In genomic region chr3:154182322-154182922, GRCh38 we compare ENCODE assay signal across 22 cellular contexts.
DNase-seq lines count a peak whose midpoint lies in the region; ATAC-seq and TF ChIP-seq lines count a peak whose summit lies in the region.
"Had no signal": no experiment of that assay in that cellular context is flagged by ENCODE, and none has a peak within 500 bp of the region (broad histone marks: within the 10 kb centered on the region; RNA-seq: fewer than 3 reads in every experiment).

No MANE protein-coding gene starts in this region.

- DNase-seq in NCI-H2171 treated with DMSO at 0.1 percent for 48 hours (lab: John Stamatoyannopoulos, UW), result peak; percentile 80
- no peak for DNase-seq in coronary artery (ENCODE audit: low spot score)
- DNase-seq in MV-4-11 (lab: John Stamatoyannopoulos, UW), result no peak
- no peak for DNase-seq in DMS153 treated with DMSO at 0.1 percent for 48 hours (lab: John Stamatoyannopoulos, UW; ENCODE audit: unreplicated experiment)
- DNase-seq: activated CD4-positive, alpha-beta T cell treated with anti-CD3 and anti-CD28 coated beads for 1 hour; activated naive CD4-positive, alpha-beta T cell treated with anti-CD3 and anti-CD28 coated beads for 36 hours; activated T-cell treated with anti-CD3 and anti-CD28 coated beads, Interleukin-2, amount 50 U/mL, for 48 hours; amygdala; DMS153; GDM1; H9; heart left ventricle; KBM-7; naive thymus-derived CD4-positive, alpha-beta T cell; NCI-H1930; occipital lobe; retina; Right ventricle myocardium superior; stimulated activated CD4-positive, alpha-beta T cell treated with anti-CD3 and anti-CD28 coated beads, Interleukin-4, amount 100 ng/mL, for 4 hours had no signal

- no peak overlapping the region for H3K27ac ChIP-seq in HEK293 (ENCODE audit: extremely low read depth, low read depth, low read length)
- peak overlapping the region; percentile 71 to 80 for H3K27ac ChIP-seq in coronary artery
- peak overlapping the region; percentile 81 for H3K27ac ChIP-seq in stomach smooth muscle (ENCODE audit: low read length)

- H3K4me3 ChIP-seq in HEK293 (ENCODE audit: low read depth, low read length) (no peak overlapping the region), coronary artery (no peak overlapping the region), stomach smooth muscle (ENCODE audit: low read length in 2 of 2) (no peak overlapping the region)
- H3K4me3 ChIP-seq: heart left ventricle had no signal

- no peak overlapping the region for H3K9ac ChIP-seq in stomach smooth muscle (ENCODE audit: low read length in 2 of 2)

- no peak for TF ChIP-seq CTCF in HEK293 (tag by site-specific recombination; IDR thresholded peaks at IDR 0.05)
- TF ChIP-seq CTCF in coronary artery (IDR thresholded peaks at IDR 0.05), result no peak

- POLR2A ChIA-PET in HEK293 (lab: Yijun Ruan, JAX), result no interaction called here

- H3K9me3 ChIP-seq in HEK293 (ENCODE audit: control insufficient read depth, insufficient read depth, low read depth, low read length) (no peaks in the 10 kb centered on the region), stomach smooth muscle (ENCODE audit: control insufficient read depth in 2 of 2, low read length in 2 of 2) (no peaks in the 10 kb centered on the region)

- CTCF ChIA-PET in HEK293 (lab: Yijun Ruan, JAX), result interaction anchor here (0.7 kb wide), 1 partner anchor 1873 kb away, joined by 3 read pairs; no protein-coding TSS in a partner anchor

- ATAC-seq in HG03432 (IDR thresholded peaks at IDR 0.05; ENCODE audit: unreplicated experiment), result no peak
- ATAC-seq: heart left ventricle; naive thymus-derived CD4-positive, alpha-beta T cell had no signal

- H3K4me1 ChIP-seq in HEK293 (ENCODE audit: control insufficient read depth, insufficient read depth, low read length) (no peaks in the 10 kb centered on the region), stomach smooth muscle (ENCODE audit: control insufficient read depth, insufficient read depth, low read length) (peaks cover 20% of the 10 kb centered on the region)

- H3K36me3 ChIP-seq in HEK293 (ENCODE audit: control insufficient read depth in 2 of 2, insufficient read depth in 1 of 2, low read length in 2 of 2) (no peaks in the 10 kb centered on the region), stomach smooth muscle (ENCODE audit: control insufficient read depth in 2 of 2, insufficient read depth in 2 of 2, low read length in 2 of 2) (no peaks in the 10 kb centered on the region)
- H3K36me3 ChIP-seq: heart left ventricle had no signal

- no peaks in the 10 kb centered on the region for H3K27me3 ChIP-seq in stomach smooth muscle (ENCODE audit: control insufficient read depth in 1 of 2, insufficient read depth in 2 of 2, low read length in 2 of 2)
- H3K27me3 ChIP-seq: heart left ventricle had no signal

TF ChIP-seq in HEK293, 187 proteins besides CTCF, POLR2A, EP300 and RAD21:
- TF ChIP-seq ZSCAN16 (tag by site-specific recombination; IDR thresholded peaks at IDR 0.05), result no peak
- TF ChIP-seq SCRT2 (tag by site-specific recombination; IDR thresholded peaks at IDR 0.05), result 0 out of 2 replicates have a peak, but pooled peaks have one; percentile 33
TF ChIP-seq in HEK293: peak in this region for 1.
